Comparison of ENCODE assay signal across 12 cellular contexts in the genomic region with DNA sequence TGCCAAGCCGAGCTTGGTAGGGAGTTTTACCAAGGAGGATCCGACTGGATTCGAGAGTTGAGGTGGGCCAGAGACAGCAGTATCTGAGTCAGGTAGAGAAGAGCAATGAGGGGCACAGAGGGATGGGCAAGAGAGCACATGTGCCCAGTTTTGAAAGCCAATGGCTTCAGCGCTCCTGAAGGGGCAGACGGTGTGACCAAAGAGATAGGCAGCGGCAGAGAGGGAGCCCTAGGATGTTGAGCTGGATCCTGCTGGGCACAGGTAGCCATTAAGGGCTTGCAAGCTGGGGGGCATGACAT. TPM values are rescaled to one million over a fixed set of nuclear protein-coding genes. Genes with fewer than 3 reads are reported as not detected.
DNase-seq lines count a peak whose midpoint lies in the region; ATAC-seq and TF ChIP-seq lines count a peak whose summit lies in the region.
"Had no signal": no experiment of that assay in that cellular context is flagged by ENCODE, and none has a peak within 500 bp of the region (broad histone marks: within the 10 kb centered on the region; RNA-seq: fewer than 3 reads in every experiment).

No MANE protein-coding gene starts in this region.

- H3K9me3 ChIP-seq in BLaER1 (no peaks in the 10 kb centered on the region), Karpas-422 (ENCODE audit: low read length) (no peaks in the 10 kb centered on the region)

- H4K20me1 ChIP-seq in BLaER1 (no peaks in the 10 kb centered on the region), Karpas-422 (ENCODE audit: insufficient read depth, low read depth, low read length) (no peaks in the 10 kb centered on the region; the same call in 1 of the 2 replicates)

- H3K4me3 ChIP-seq in BLaER1: peak overlapping the region; percentile 64; the same call in 1 of the 2 replicates
- H3K4me3 ChIP-seq in Karpas-422 (ENCODE audit: low read length): peak overlapping the region; percentile 58; the same call in 1 of the 2 replicates

- H3K27me3 ChIP-seq in BLaER1 (no peaks in the 10 kb centered on the region), Karpas-422 (ENCODE audit: low read length) (no peaks in the 10 kb centered on the region)

- H2AFZ ChIP-seq in Karpas-422 (ENCODE audit: low read length): no peak overlapping the region

- H3K4me1 ChIP-seq in BLaER1 (peaks cover 58% of the 10 kb centered on the region), Karpas-422 (ENCODE audit: low read length) (peaks cover 24% of the 10 kb centered on the region)

- no peaks in the 10 kb centered on the region for H3K36me3 Mint-ChIP-seq in endothelial cell (ENCODE audit: low read depth, unreplicated experiment)
- H3K36me3 Mint-ChIP-seq in naive thymus-derived CD8-positive, alpha-beta T cell: no peaks in the 10 kb centered on the region

- ATAC-seq in naive thymus-derived CD8-positive, alpha-beta T cell: no peak
- ATAC-seq in GM21576 (IDR thresholded peaks at IDR 0.05; ENCODE audit: unreplicated experiment): no peak

- H3K9me2 ChIP-seq in Karpas-422 (replicated peaks; ENCODE audit: insufficient read depth, low read length): no peaks in the 10 kb centered on the region

- H3K4me2 ChIP-seq in BLaER1 (peak overlapping the region; percentile 82), Karpas-422 (ENCODE audit: low read depth, low read length, poor library complexity, severe bottlenecking) (no peak overlapping the region)

- H3K4me1 Mint-ChIP-seq in endothelial cell (ENCODE audit: unreplicated experiment): peaks cover 33% of the 10 kb centered on the region
- peaks cover 9 to 15% (median 11%) of the 10 kb centered on the region in 4 donors for H3K4me1 Mint-ChIP-seq in naive thymus-derived CD8-positive, alpha-beta T cell

- peaks cover 27% of the 10 kb centered on the region for H3K27me3 Mint-ChIP-seq in endothelial cell (ENCODE audit: unreplicated experiment)
- H3K27me3 Mint-ChIP-seq in naive thymus-derived CD8-positive, alpha-beta T cell: peaks cover 4 to 20% (median 10%) of the 10 kb centered on the region in 5 donors

- no peak overlapping the region; the same call in 1 of the 2 replicates for H3K9ac ChIP-seq in BLaER1
- H3K9ac ChIP-seq in Karpas-422 (ENCODE audit: low read length): no peak overlapping the region

- in situ Hi-C loops in GM13977 (cut with MboI; ENCODE audit: low pct_unique_long_range_greater_than_20kb, low sequenced_read_pairs, unreplicated experiment): no loop called here

- DNase-seq in Karpas-422 (no peak), endothelial cell (ENCODE audit: low spot score) (no peak), NCI-H2081 treated with DMSO at 0.1 percent for 48 hours (lab: John Stamatoyannopoulos, UW) (no peak), GM13977 (ENCODE audit: low spot score) (no peak), hepatic stellate cell (ENCODE audit: low spot score) (no peak)
- no peak for DNase-seq in naive thymus-derived CD8-positive, alpha-beta T cell
- DNase-seq: activated gamma-delta T cell, islet precursor cell, NCI-H1092 had no signal

- peak overlapping the region; percentile 17 for H3K4me3 Mint-ChIP-seq in endothelial cell (ENCODE audit: unreplicated experiment)
- peak overlapping the region in 9 of 10 donors; percentile 3 to 66 (median 46) for H3K4me3 Mint-ChIP-seq in naive thymus-derived CD8-positive, alpha-beta T cell
- H3K4me3 Mint-ChIP-seq: dendritic cell treated with granulocyte-macrophage colony-stimulating factor and Interleukin-4, amounts not matched to agents 40 ng/mL and 50 ng/mL, for 4 days had no signal

- no peak overlapping the region for H3K27ac Mint-ChIP-seq in endothelial cell (ENCODE audit: unreplicated experiment)
- peak overlapping the region in 2 of 10 donors; percentile 28 to 55 for H3K27ac Mint-ChIP-seq in naive thymus-derived CD8-positive, alpha-beta T cell
- H3K27ac Mint-ChIP-seq: dendritic cell treated with granulocyte-macrophage colony-stimulating factor and Interleukin-4, amounts not matched to agents 40 ng/mL and 50 ng/mL, for 4 days had no signal

- H3K79me2 ChIP-seq in Karpas-422 (ENCODE audit: low read length): no peaks in the 10 kb centered on the region

- H3K36me3 ChIP-seq in BLaER1 (no peaks in the 10 kb centered on the region), Karpas-422 (ENCODE audit: insufficient read depth, low read length) (no peaks in the 10 kb centered on the region)

- POLR2A ChIA-PET in naive thymus-derived CD8-positive, alpha-beta T cell (lab: Charles Lee): no interaction called here

- H3K9me3 Mint-ChIP-seq in endothelial cell (ENCODE audit: unreplicated experiment): no peaks in the 10 kb centered on the region
- no peaks in the 10 kb centered on the region for H3K9me3 Mint-ChIP-seq in naive thymus-derived CD8-positive, alpha-beta T cell
- H3K9me3 Mint-ChIP-seq: dendritic cell treated with granulocyte-macrophage colony-stimulating factor and Interleukin-4, amounts not matched to agents 40 ng/mL and 50 ng/mL, for 4 days had no signal

- H3K27ac ChIP-seq in BLaER1: no peak overlapping the region
- H3K27ac ChIP-seq in Karpas-422 (ENCODE audit: low read length): no peak overlapping the region

- no peak for TF ChIP-seq CTCF in endothelial cell (IDR thresholded peaks at IDR 0.05; ENCODE audit: unreplicated experiment)
- no peak for TF ChIP-seq CTCF in GM13977 (IDR thresholded peaks at IDR 0.05; ENCODE audit: extremely low read depth, insufficient read depth, missing control alignments)

RNA-seq across cellular contexts. Expression of gene FGFR4, which starts 0.9 kb away (rescaled TPM):
- 2.4 and 3.6 TPM in 2 replicates for total RNA-seq in Karpas-422 (2014; rRNA removed; shearing (Covaris generic); ENCODE audit: low replicate concordance)
- 11.0 TPM for total RNA-seq in endothelial cell (ENCODE audit: unreplicated experiment)
- total RNA-seq in naive thymus-derived CD8-positive, alpha-beta T cell: 1 to 10 TPM; 1.8 to 3.0 TPM
- under 1 TPM in 2 of 3 donors, not detected in 1; 0.23 to 0.76 TPM for polyA plus RNA-seq in naive thymus-derived CD8-positive, alpha-beta T cell

RNA-seq across cellular contexts. Expression of gene NSD1, which starts 45.9 kb away (rescaled TPM):
- 70.9 and 76.5 TPM in 2 replicates for total RNA-seq in Karpas-422 (2014; rRNA removed; shearing (Covaris generic); ENCODE audit: low replicate concordance)
- total RNA-seq in endothelial cell (ENCODE audit: unreplicated experiment): 111 TPM
- total RNA-seq in naive thymus-derived CD8-positive, alpha-beta T cell: 100 to 1,000 TPM; 118 to 130 TPM
- polyA plus RNA-seq in naive thymus-derived CD8-positive, alpha-beta T cell: 10 to 100 TPM; 25.0 to 43.1 (median 42.7) TPM
